8 cellular contexts compared by ENCODE assay signal in the genomic region with DNA sequence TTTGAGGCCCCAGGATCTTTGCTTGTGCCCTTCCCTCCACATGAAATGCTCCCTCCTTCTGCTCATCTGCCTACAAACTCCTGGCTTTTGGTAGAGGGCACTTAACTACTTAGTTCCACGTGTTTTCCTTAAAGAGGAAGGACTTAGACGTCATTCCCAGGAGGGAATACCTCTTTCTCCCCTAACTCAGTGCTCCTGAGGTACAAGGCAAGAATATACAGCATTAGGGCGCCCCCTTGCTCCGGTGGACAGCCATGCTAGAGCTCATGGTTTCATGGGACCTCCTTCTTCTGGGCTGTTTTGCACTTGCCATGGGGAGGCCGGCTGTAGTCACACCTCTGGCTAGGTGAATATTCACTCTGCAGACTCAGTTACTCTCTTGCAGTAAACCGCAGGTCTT.
DNase-seq lines count a peak whose midpoint lies in the region; ATAC-seq and TF ChIP-seq lines count a peak whose summit lies in the region.

No MANE protein-coding gene starts in this region.

- H3K4me3 Mint-ChIP-seq in activated T-helper 17 cell treated with anti-CD3 and anti-CD28 coated beads, Interleukin-2, amount 50 U/mL, for 72 hours = no peak overlapping the region

- H3K27me3 Mint-ChIP-seq in activated T-helper 17 cell treated with anti-CD3 and anti-CD28 coated beads, Interleukin-2, amount 50 U/mL, for 72 hours = peaks cover 7% of the 10 kb centered on the region

- H3K27ac Mint-ChIP-seq in activated T-helper 17 cell treated with anti-CD3 and anti-CD28 coated beads, Interleukin-2, amount 50 U/mL, for 72 hours = no peak overlapping the region

- H3K36me3 Mint-ChIP-seq in activated T-helper 17 cell treated with anti-CD3 and anti-CD28 coated beads, Interleukin-2, amount 50 U/mL, for 72 hours (ENCODE audit: low read depth) = no peaks in the 10 kb centered on the region

- H3K4me3 ChIP-seq in left lung = no peak overlapping the region
- H3K4me3 ChIP-seq in effector memory CD4-positive, alpha-beta T cell (ENCODE audit: insufficient read depth, low read depth, low read length, poor library complexity, severe bottlenecking) = no peak overlapping the region

- ATAC-seq in GM19351 (IDR thresholded peaks at IDR 0.05; ENCODE audit: unreplicated experiment) = peak; percentile 81
- ATAC-seq in activated T-helper 17 cell treated with anti-CD3 and anti-CD28 coated beads, Interleukin-2, amount 50 U/mL, for 72 hours (replicated peaks) = peak; percentile 40
- ATAC-seq in left lung = peak; percentile 84
- no peak for ATAC-seq in GM18861 (IDR thresholded peaks at IDR 0.05; ENCODE audit: unreplicated experiment)

- no peaks in the 10 kb centered on the region for H3K4me1 ChIP-seq in left lung
- H3K4me1 ChIP-seq in effector memory CD4-positive, alpha-beta T cell (ENCODE audit: control insufficient read depth, insufficient read depth, low read length, poor library complexity, severe bottlenecking) = no peaks in the 10 kb centered on the region

- TF ChIP-seq CTCF in left lung (IDR thresholded peaks at IDR 0.05) = peak; percentile 40 to 45

- DNase-seq in COLO668 (lab: John Stamatoyannopoulos, UW; ENCODE audit: unreplicated experiment) (peak; percentile 4), NAMALWA (ENCODE audit: low spot score) (peak; percentile 72), left lung (peak; percentile 59 to 84), NCI-H1092 treated with DMSO at 0.1 percent for 48 hours (lab: John Stamatoyannopoulos, UW) (no peak)
- DNase-seq in effector memory CD4-positive, alpha-beta T cell = no peak

- no peaks in the 10 kb centered on the region for H3K36me3 ChIP-seq in left lung
- H3K36me3 ChIP-seq in effector memory CD4-positive, alpha-beta T cell (ENCODE audit: control insufficient read depth, insufficient read depth, low read length) = no peaks in the 10 kb centered on the region

- H3K9me3 Mint-ChIP-seq in activated T-helper 17 cell treated with anti-CD3 and anti-CD28 coated beads, Interleukin-2, amount 50 U/mL, for 72 hours = no peaks in the 10 kb centered on the region

- intact Hi-C loops in left lung (cut with DNase I) = no loop called here

- H3K27ac ChIP-seq in left lung = no peak overlapping the region
- no peak overlapping the region for H3K27ac ChIP-seq in effector memory CD4-positive, alpha-beta T cell (ENCODE audit: insufficient read depth, low read length, poor library complexity, severe bottlenecking)

- H3K9me3 ChIP-seq in left lung = no peaks in the 10 kb centered on the region
- no peaks in the 10 kb centered on the region for H3K9me3 ChIP-seq in effector memory CD4-positive, alpha-beta T cell (ENCODE audit: control insufficient read depth, low read length)

- no peaks in the 10 kb centered on the region for H3K4me1 Mint-ChIP-seq in activated T-helper 17 cell treated with anti-CD3 and anti-CD28 coated beads, Interleukin-2, amount 50 U/mL, for 72 hours

- H3K27me3 ChIP-seq in left lung = no peaks in the 10 kb centered on the region
- no peaks in the 10 kb centered on the region for H3K27me3 ChIP-seq in effector memory CD4-positive, alpha-beta T cell (replicated peaks; ENCODE audit: control insufficient read depth, insufficient read depth, low read length, poor library complexity, severe bottlenecking)

Comparison
In these comparisons a context has a peak if more than half of its experiments do, and no peak if none do; other contexts are left out.
1. DNase-seq: peak in COLO668 (single experiment), NAMALWA (single experiment) and left lung (2 of 2); none in NCI-H1092 treated with DMSO at 0.1 percent for 48 hours (single experiment) and effector memory CD4-positive, alpha-beta T cell (0 of 3).